14 cellular contexts compared by ENCODE assay signal in the genomic region with DNA sequence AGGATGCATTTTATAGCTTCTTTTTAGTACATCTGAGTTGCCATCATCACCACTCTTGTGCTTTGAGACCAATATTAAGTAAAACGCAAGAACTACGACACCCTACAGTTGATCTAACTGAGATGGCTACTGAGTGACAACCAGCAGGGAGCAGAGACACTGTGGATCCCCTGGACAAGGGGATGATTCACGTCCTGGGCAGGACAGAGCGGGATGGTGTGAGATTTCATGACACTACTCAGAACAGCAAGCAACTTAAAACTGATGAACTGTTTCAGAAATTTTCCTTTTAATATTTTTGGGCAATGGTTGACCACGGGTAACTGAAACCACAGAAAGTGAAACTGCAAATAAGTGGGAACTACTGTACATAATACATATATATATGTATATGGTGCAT.
DNase-seq lines count a peak whose midpoint lies in the region; ATAC-seq and TF ChIP-seq lines count a peak whose summit lies in the region.
"Had no signal": no experiment of that assay in that cellular context is flagged by ENCODE, and none has a peak within 500 bp of the region (broad histone marks: within the 10 kb centered on the region; RNA-seq: fewer than 3 reads in every experiment).

No MANE protein-coding gene starts in this region.

- intact Hi-C loops in body of pancreas (cut with DNase I): no loop called here

- no peaks in the 10 kb centered on the region for H3K9me3 ChIP-seq in body of pancreas
- H3K9me3 ChIP-seq: upper lobe of right lung had no signal

- ATAC-seq in effector memory CD8-positive, alpha-beta T cell (replicated peaks): no peak
- no peak for ATAC-seq in body of pancreas
- ATAC-seq: activated naive CD8-positive, alpha-beta T cell treated with anti-CD3 and anti-CD28 coated beads, Interleukin-2, amount 50 U/mL, for 24 hours; upper lobe of right lung had no signal

- H3K27ac Mint-ChIP-seq in chondrocyte (ENCODE audit: unreplicated experiment) (peak overlapping the region; percentile 82), mesothelial cell of epicardium (peak overlapping the region; percentile 51)
- H3K27ac Mint-ChIP-seq in effector memory CD8-positive, alpha-beta T cell: no peak overlapping the region
- H3K27ac Mint-ChIP-seq: activated naive CD8-positive, alpha-beta T cell treated with anti-CD3 and anti-CD28 coated beads, Interleukin-2, amount 50 U/mL, for 24 hours; naive B cell had no signal

- no peaks in the 10 kb centered on the region for H3K9me3 Mint-ChIP-seq in chondrocyte (ENCODE audit: low read depth)
- H3K9me3 Mint-ChIP-seq in mesothelial cell of epicardium: peaks cover 18% of the 10 kb centered on the region
- peaks cover 4 to 5% of the 10 kb centered on the region in 2 donors for H3K9me3 Mint-ChIP-seq in effector memory CD8-positive, alpha-beta T cell

- H3K27ac ChIP-seq in body of pancreas: no peak overlapping the region
- H3K27ac ChIP-seq: upper lobe of right lung had no signal

- TF ChIP-seq POLR2A in body of pancreas (IDR thresholded peaks at IDR 0.05): no peak

- H3K4me3 ChIP-seq in body of pancreas: no peak overlapping the region
- H3K4me3 ChIP-seq: upper lobe of right lung had no signal

- peak overlapping the region; percentile 43 for H3K4me3 Mint-ChIP-seq in chondrocyte (ENCODE audit: unreplicated experiment)
- H3K4me3 Mint-ChIP-seq in mesothelial cell of epicardium: no peak overlapping the region
- no peak overlapping the region for H3K4me3 Mint-ChIP-seq in effector memory CD8-positive, alpha-beta T cell
- H3K4me3 Mint-ChIP-seq: activated naive CD8-positive, alpha-beta T cell treated with anti-CD3 and anti-CD28 coated beads, Interleukin-2, amount 50 U/mL, for 24 hours; naive B cell had no signal

- TF ChIP-seq CTCF in chondrocyte (IDR thresholded peaks at IDR 0.05) (no peak), mesothelial cell of epicardium (IDR thresholded peaks at IDR 0.05; ENCODE audit: unreplicated experiment) (no peak), body of pancreas (IDR thresholded peaks at IDR 0.05) (no peak)

- DNase-seq in EL (peak; percentile 58), NCI-H460 (ENCODE audit: extremely low read depth, low read depth) (peak; percentile 41), chondrocyte (ENCODE audit: low spot score) (no peak), mesothelial cell of epicardium (ENCODE audit: low spot score in 2 of 2, unreplicated experiment in 2 of 2) (no peak), NCI-H1436 (lab: John Stamatoyannopoulos, UW) (no peak), body of pancreas (no peak), CD1c-positive myeloid dendritic cell (ENCODE audit: extremely low spot score) (no peak)
- no peak for DNase-seq in effector memory CD8-positive, alpha-beta T cell
- DNase-seq: activated CD4-positive, alpha-beta T cell treated with anti-CD3 and anti-CD28 coated beads for 1 hour; activated naive CD8-positive, alpha-beta T cell treated with anti-CD3 and anti-CD28 coated beads, Interleukin-2, amount 50 U/mL, for 24 hours; KG1; naive B cell; stimulated activated CD4-positive, alpha-beta T cell treated with anti-CD3 and anti-CD28 coated beads, Interleukin-2, amount 100 ng/mL, for 48 hours; upper lobe of right lung had no signal

- H3K36me3 ChIP-seq in body of pancreas (replicated peaks in 1 of 2; ENCODE audit: insufficient read depth in 1 of 2, low read depth in 2 of 2): no peaks in the 10 kb centered on the region
- H3K36me3 ChIP-seq: upper lobe of right lung had no signal

- H3K4me1 ChIP-seq in body of pancreas: peaks cover 18% of the 10 kb centered on the region

- H3K4me1 Mint-ChIP-seq in chondrocyte (ENCODE audit: low read depth) (peaks cover 41% of the 10 kb centered on the region), mesothelial cell of epicardium (peaks cover 25% of the 10 kb centered on the region)
- H3K4me1 Mint-ChIP-seq in effector memory CD8-positive, alpha-beta T cell (ENCODE audit: low read depth in 2 of 2): peaks cover 0 to 4% of the 10 kb centered on the region in 2 donors
- H3K4me1 Mint-ChIP-seq: activated naive CD8-positive, alpha-beta T cell treated with anti-CD3 and anti-CD28 coated beads, Interleukin-2, amount 50 U/mL, for 24 hours had no signal

- WGBS in body of pancreas, 2 donors: 86 to 87% methylated on average over 5 of the region's 5 CpGs

- H3K36me3 Mint-ChIP-seq in chondrocyte (ENCODE audit: low read depth) (peaks cover 1% of the 10 kb centered on the region), mesothelial cell of epicardium (peaks cover 31% of the 10 kb centered on the region)
- no peaks in the 10 kb centered on the region for H3K36me3 Mint-ChIP-seq in effector memory CD8-positive, alpha-beta T cell (ENCODE audit: insufficient read depth)
- H3K36me3 Mint-ChIP-seq: naive B cell had no signal

- H3K27me3 Mint-ChIP-seq in chondrocyte (ENCODE audit: low read depth): no peaks in the 10 kb centered on the region
- no peaks in the 10 kb centered on the region for H3K27me3 Mint-ChIP-seq in mesothelial cell of epicardium (ENCODE audit: low read depth)
- H3K27me3 Mint-ChIP-seq in effector memory CD8-positive, alpha-beta T cell: no peaks in the 10 kb centered on the region
- H3K27me3 Mint-ChIP-seq: activated naive CD8-positive, alpha-beta T cell treated with anti-CD3 and anti-CD28 coated beads, Interleukin-2, amount 50 U/mL, for 24 hours had no signal

- no peaks in the 10 kb centered on the region for H3K27me3 ChIP-seq in body of pancreas
- H3K27me3 ChIP-seq: upper lobe of right lung had no signal

Comparison
In these comparisons a context has a peak if more than half of its experiments do, and no peak if none do; other contexts are left out.
1. DNase-seq: peak in EL (single experiment) and NCI-H460 (single experiment); none in chondrocyte (single experiment), mesothelial cell of epicardium (0 of 2), effector memory CD8-positive, alpha-beta T cell (0 of 3), NCI-H1436 (single experiment), body of pancreas (0 of 4) and CD1c-positive myeloid dendritic cell (single experiment).
2. H3K27ac Mint-ChIP-seq: peak in chondrocyte (single experiment) and mesothelial cell of epicardium (single experiment); none in effector memory CD8-positive, alpha-beta T cell (0 of 2).